ENCODE assay signal across 13 cellular contexts in genomic region chr9:73167614-73168013, GRCh38. TPM values are rescaled to one million over a fixed set of nuclear protein-coding genes. Genes with fewer than 3 reads are reported as not detected.
DNase-seq lines count a peak whose midpoint lies in the region; ATAC-seq and TF ChIP-seq lines count a peak whose summit lies in the region.
"Had no signal": no experiment of that assay in that cellular context is flagged by ENCODE, and none has a peak within 500 bp of the region (broad histone marks: within the 10 kb centered on the region; RNA-seq: fewer than 3 reads in every experiment).

No MANE protein-coding gene starts in this region.

- peak overlapping the region; percentile 7; the same call in 1 of the 2 replicates for H3K9ac ChIP-seq in GM23248

- H3K4me3 Mint-ChIP-seq in activated CD8-positive, alpha-beta memory T cell treated with anti-CD3 and anti-CD28 coated beads, Interleukin-2, amount 10 ng/mL, durations not matched to agents 7 days and 5 days: no peak overlapping the region
- H3K4me3 Mint-ChIP-seq in activated CD8-positive, alpha-beta T cell treated with anti-CD3 and anti-CD28 coated beads for 36 hours: no peak overlapping the region
- H3K4me3 Mint-ChIP-seq: WTC11 had no signal

- 25% methylated on average over 4 of the region's 4 CpGs for WGBS in GM23248 (ENCODE audit: low coverage in 1 of 2, low lambda C conversion rate in 2 of 2, missing lambda C conversion rate in 2 of 2), 2 experiments
- WGBS in spleen, 5 donors: 22 to 34% (median 26%) methylated on average over 4 of the region's 4 CpGs

- no peak for TF ChIP-seq CTCF in activated CD8-positive, alpha-beta T cell treated with anti-CD3 and anti-CD28 coated beads for 36 hours (IDR thresholded peaks at IDR 0.05)
- no peak for TF ChIP-seq CTCF in neutrophil (IDR thresholded peaks at IDR 0.05)
- TF ChIP-seq CTCF in spleen (IDR thresholded peaks at IDR 0.05 in 8 of 11, conservative IDR thresholded peaks at IDR 0.05 in 3 of 11): no peak

- no peaks in the 10 kb centered on the region for H3K9me2 ChIP-seq in GM23248 (ENCODE audit: insufficient read depth)

- H3K27me3 Mint-ChIP-seq in activated CD8-positive, alpha-beta memory T cell treated with anti-CD3 and anti-CD28 coated beads, Interleukin-2, amount 10 ng/mL, durations not matched to agents 7 days and 5 days: no peaks in the 10 kb centered on the region
- H3K27me3 Mint-ChIP-seq in activated CD8-positive, alpha-beta T cell treated with anti-CD3 and anti-CD28 coated beads for 36 hours: no peaks in the 10 kb centered on the region

- H3K9me3 ChIP-seq in GM23248 (ENCODE audit: low read depth) (no peaks in the 10 kb centered on the region), neutrophil (no peaks in the 10 kb centered on the region), spleen (no peaks in the 10 kb centered on the region)
- H3K9me3 ChIP-seq: MG63, prostate gland, transverse colon had no signal

- ATAC-seq in activated CD8-positive, alpha-beta memory T cell treated with anti-CD3 and anti-CD28 coated beads, Interleukin-2, amount 10 ng/mL, durations not matched to agents 7 days and 5 days: no peak
- ATAC-seq in activated CD8-positive, alpha-beta T cell treated with anti-CD3 and anti-CD28 coated beads for 36 hours: no peak
- no peak for ATAC-seq in HG03442 (IDR thresholded peaks at IDR 0.05; ENCODE audit: unreplicated experiment)
- ATAC-seq: WTC11 had no signal

- H3K79me2 ChIP-seq in GM23248 (ENCODE audit: insufficient read depth): peaks cover 39% of the 10 kb centered on the region

- H3K27ac ChIP-seq in GM23248: 0 out of 2 replicates have a peak overlapping the region, but pooled peaks have one; percentile 6
- H3K27ac ChIP-seq in neutrophil: peak overlapping the region; percentile 71
- H3K27ac ChIP-seq in spleen: peak overlapping the region in 3 of 8 donors; percentile 2 to 14 (median 10)
- H3K27ac ChIP-seq: prostate gland, transverse colon had no signal

- no peak overlapping the region for H2AFZ ChIP-seq in GM23248

- H3K27me3 ChIP-seq in GM23248 (replicated peaks; ENCODE audit: insufficient read depth) (no peaks in the 10 kb centered on the region), neutrophil (no peaks in the 10 kb centered on the region), spleen (replicated peaks in 1 of 7) (no peaks in the 10 kb centered on the region)
- H3K27me3 ChIP-seq: MG63, transverse colon had no signal

- peaks cover 92% of the 10 kb centered on the region for H3K36me3 ChIP-seq in GM23248 (ENCODE audit: low read depth)
- H3K36me3 ChIP-seq in neutrophil: peaks cover 78% of the 10 kb centered on the region
- H3K36me3 ChIP-seq in spleen: peaks cover 0 to 93% (median 15%) of the 10 kb centered on the region in 6 donors

- in situ Hi-C loops in GM23248 (cut with MboI): no loop called here

- peaks cover 97% of the 10 kb centered on the region for H3F3A ChIP-seq in GM23248 (ENCODE audit: insufficient read depth)

- H3K27ac Mint-ChIP-seq in activated CD8-positive, alpha-beta memory T cell treated with anti-CD3 and anti-CD28 coated beads, Interleukin-2, amount 10 ng/mL, durations not matched to agents 7 days and 5 days: peak overlapping the region; percentile 30
- H3K27ac Mint-ChIP-seq in activated CD8-positive, alpha-beta T cell treated with anti-CD3 and anti-CD28 coated beads for 36 hours: peak overlapping the region; percentile 85
- H3K27ac Mint-ChIP-seq: WTC11 had no signal

- no peak for TF ChIP-seq POLR2A in spleen (IDR thresholded peaks at IDR 0.05)

- no peaks in the 10 kb centered on the region for H3K4me1 ChIP-seq in GM23248 (ENCODE audit: insufficient read depth)
- peaks cover 11% of the 10 kb centered on the region in 2 experiments for H3K4me1 ChIP-seq in neutrophil (ENCODE audit: control insufficient read depth in 1 of 2, insufficient read depth in 1 of 2, low read depth in 1 of 2, low read length in 1 of 2)
- H3K4me1 ChIP-seq in spleen: peaks cover 0 to 15% (median 0%) of the 10 kb centered on the region in 6 donors
- H3K4me1 ChIP-seq: prostate gland had no signal

- intact Hi-C loops in activated CD8-positive, alpha-beta T cell treated with anti-CD3 and anti-CD28 coated beads for 36 hours (cut with micrococcal nuclease): no loop called here
- intact Hi-C loops in spleen (cut with DNase I; ENCODE audit: low total_unique reads): no loop called here

- H3K36me3 Mint-ChIP-seq in activated CD8-positive, alpha-beta memory T cell treated with anti-CD3 and anti-CD28 coated beads, Interleukin-2, amount 10 ng/mL, durations not matched to agents 7 days and 5 days: peaks cover 65% of the 10 kb centered on the region
- H3K36me3 Mint-ChIP-seq in activated CD8-positive, alpha-beta T cell treated with anti-CD3 and anti-CD28 coated beads for 36 hours (ENCODE audit: low read depth): peaks cover 23% of the 10 kb centered on the region
- H3K36me3 Mint-ChIP-seq: WTC11 had no signal

- no peak for DNase-seq in activated CD8-positive, alpha-beta memory T cell treated with anti-CD3 and anti-CD28 coated beads, Interleukin-2, amount 10 ng/mL, durations not matched to agents 7 days and 5 days
- DNase-seq in activated CD8-positive, alpha-beta memory T cell treated with anti-CD3 and anti-CD28 coated beads, Interleukin-2, amount 50 U/mL, for 48 hours: no peak
- DNase-seq in GM23248 (no peak), AML-193 (lab: John Stamatoyannopoulos, UW) (no peak), spleen (no peak)
- no peak for DNase-seq in activated CD8-positive, alpha-beta T cell treated with anti-CD3 and anti-CD28 coated beads for 36 hours
- DNase-seq: MG63, NCI-H2171 treated with DMSO at 0.1 percent for 48 hours, transverse colon had no signal

- peaks cover 21% of the 10 kb centered on the region for H3K4me1 Mint-ChIP-seq in activated CD8-positive, alpha-beta memory T cell treated with anti-CD3 and anti-CD28 coated beads, Interleukin-2, amount 10 ng/mL, durations not matched to agents 7 days and 5 days
- peaks cover 24% of the 10 kb centered on the region for H3K4me1 Mint-ChIP-seq in activated CD8-positive, alpha-beta T cell treated with anti-CD3 and anti-CD28 coated beads for 36 hours (ENCODE audit: low read depth)

- POLR2A ChIA-PET in activated CD8-positive, alpha-beta T cell treated with anti-CD3 and anti-CD28 coated beads for 36 hours (lab: Charles Lee): no interaction called here

- no peak overlapping the region for H3K4me3 ChIP-seq in GM23248
- H3K4me3 ChIP-seq in neutrophil (ENCODE audit: low read depth in 1 of 2, low read length in 1 of 2): no peak overlapping the region
- no peak overlapping the region for H3K4me3 ChIP-seq in spleen
- H3K4me3 ChIP-seq: MG63, prostate gland, transverse colon had no signal

- H3K9me3 Mint-ChIP-seq in activated CD8-positive, alpha-beta memory T cell treated with anti-CD3 and anti-CD28 coated beads, Interleukin-2, amount 10 ng/mL, durations not matched to agents 7 days and 5 days (ENCODE audit: low read depth): no peaks in the 10 kb centered on the region
- H3K9me3 Mint-ChIP-seq in activated CD8-positive, alpha-beta T cell treated with anti-CD3 and anti-CD28 coated beads for 36 hours: no peaks in the 10 kb centered on the region
- H3K9me3 Mint-ChIP-seq: WTC11 had no signal

- peaks cover 16% of the 10 kb centered on the region for H4K20me1 ChIP-seq in GM23248 (ENCODE audit: insufficient read depth)

- CTCF ChIA-PET in activated CD8-positive, alpha-beta memory T cell treated with anti-CD3 and anti-CD28 coated beads, Interleukin-2, amount 10 ng/mL, durations not matched to agents 7 days and 5 days (lab: Charles Lee): no interaction called here
- CTCF ChIA-PET in activated CD8-positive, alpha-beta T cell treated with anti-CD3 and anti-CD28 coated beads for 36 hours (lab: Charles Lee): no interaction called here

- no peak overlapping the region for H3K4me2 ChIP-seq in GM23248 (ENCODE audit: unreplicated experiment)

RNA-seq across cellular contexts. Expression of gene ANXA1, which starts 15.9 kb away (rescaled TPM):
- total RNA-seq in activated CD8-positive, alpha-beta memory T cell treated with anti-CD3 and anti-CD28 coated beads, Interleukin-2, amount 10 ng/mL, durations not matched to agents 7 days and 5 days: 100 to 1,000 TPM; 135 to 177 TPM
- total RNA-seq in GM23248 (2014; rRNA removed; shearing (Covaris generic)): 986 and 1,002 TPM in 2 replicates
- polyA plus RNA-seq in GM23248 (2016; fragmentation: Nextera tagmentation; extraction: Ambion mirVana) (1,010 and 1,013 TPM in 2 replicates), spleen (10 to 100 TPM; 45.5 to 70.5 (median 46.5) TPM)
- total RNA-seq in activated CD8-positive, alpha-beta T cell treated with anti-CD3 and anti-CD28 coated beads for 36 hours: 10 to 100 TPM; 33.5 to 36.5 TPM
- 100 to 1,000 TPM in 3 of 7 donors, 10 to 100 TPM in 4; 68.9 to 123 (median 98.4) TPM for total RNA-seq in spleen
